In the genomic region with DNA sequence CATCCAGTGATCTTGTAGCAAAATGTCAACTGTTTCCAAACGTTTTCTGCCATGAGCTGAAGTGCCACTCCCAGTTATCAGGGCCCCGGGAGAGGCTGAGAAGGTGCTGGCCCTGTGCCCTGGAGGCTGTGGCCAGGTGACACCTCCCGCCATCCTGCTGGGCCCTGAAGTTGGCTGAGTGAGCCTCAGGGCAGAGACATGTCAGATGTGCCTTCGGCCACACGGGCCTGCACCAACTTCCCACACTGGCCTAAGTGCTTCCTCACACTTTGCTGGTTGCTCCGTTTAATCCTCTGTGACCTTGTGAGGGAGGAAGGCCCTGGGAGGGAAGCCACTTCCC, we compare ENCODE assay signal across 10 cellular contexts. TPM values are rescaled to one million over a fixed set of nuclear protein-coding genes. Genes with fewer than 3 reads are reported as not detected.
A peak's percentile ranks its signal among the peaks of the same experiment; 100 is the strongest.
DNase-seq lines count a peak whose midpoint lies in the region; ATAC-seq, FAIRE-seq and TF ChIP-seq lines count a peak whose summit lies in the region.
"Had no signal": no experiment of that assay in that cellular context is flagged by ENCODE, and none has a peak within 500 bp of the region (broad histone marks: within the 10 kb centered on the region; RNA-seq: fewer than 3 reads in every experiment).

No MANE protein-coding gene starts in this region.

- 3% methylated on average over 5 of the region's 6 CpGs for WGBS in A549 (ENCODE audit: missing lambda C conversion rate)
- WGBS in H9 (ENCODE audit: extremely low coverage, insufficient read length, low lambda C conversion rate): no CpG with 5 or more reads among the region's 6 CpGs

- H2BK120ac ChIP-seq in H9 (ENCODE audit: low read depth, low read length, poor library complexity, severe bottlenecking): no peak overlapping the region

- H3K4ac ChIP-seq in H9 (ENCODE audit: low read depth, low read length): no peak overlapping the region

- DNase-seq in A549 (ENCODE audit: low read depth in 1 of 2, low spot score in 1 of 2) (no peak), H9 (peak; percentile 31), left lobe of liver (ENCODE audit: low spot score) (no peak), kidney glomerular epithelial cell (lab: John Stamatoyannopoulos, UW) (no peak), NCI-H748 treated with DMSO at 0.1 percent for 48 hours (lab: John Stamatoyannopoulos, UW) (no peak)
- DNase-seq in activated CD8-positive, alpha-beta T cell treated with anti-CD3 and anti-CD28 coated beads, Interleukin-2, amount 10 ng/mL, durations not matched to agents 7 days and 5 days: no peak
- no peak for DNase-seq in stimulated activated CD4-positive, alpha-beta T cell treated with anti-CD3 and anti-CD28 coated beads, Interleukin-4, amount 100 ng/mL, for 24 hours
- DNase-seq: foreskin fibroblast, retina had no signal

- POLR2A ChIA-PET in A549 (lab: Yijun Ruan, JAX): interaction anchor here (0.6 to 1.2 kb wide), 6 partner anchors 17 to 306 kb away, joined by 3 to 7 read pairs (median 3); a partner anchor contains a TSS
- POLR2A ChIA-PET in activated CD8-positive, alpha-beta T cell treated with anti-CD3 and anti-CD28 coated beads, Interleukin-2, amount 10 ng/mL, durations not matched to agents 7 days and 5 days (lab: Charles Lee): no interaction called here

- no peak for TF ChIP-seq CTCF in A549 (IDR thresholded peaks at IDR 0.05)
- no peak for TF ChIP-seq CTCF in H9 (conservative IDR thresholded peaks at IDR 0.05)

- H2AFZ ChIP-seq in H9 (ENCODE audit: low read length): no peak overlapping the region

- H3K79me1 ChIP-seq in H9 (ENCODE audit: insufficient read depth, low read depth, low read length, poor library complexity, severe bottlenecking): no peaks in the 10 kb centered on the region

- H3K4me3 ChIP-seq in A549: peak overlapping the region; percentile 66

- TF ChIP-seq POLR2A in A549 (IDR thresholded peaks at IDR 0.05; ENCODE audit: low read length): no peak

- peaks cover 2% of the 10 kb centered on the region; the same call in 1 of the 2 replicates for H3K27me3 Mint-ChIP-seq in H9 (ENCODE audit: low read depth)
- H3K27me3 Mint-ChIP-seq in activated CD8-positive, alpha-beta T cell treated with anti-CD3 and anti-CD28 coated beads, Interleukin-2, amount 10 ng/mL, durations not matched to agents 7 days and 5 days (ENCODE audit: low read depth): no peaks in the 10 kb centered on the region

- peaks cover 7 to 23% (median 9%) of the 10 kb centered on the region in 3 experiments; a peak in 5 of 7 replicates for H3K36me3 Mint-ChIP-seq in H9 (ENCODE audit: insufficient read depth in 1 of 3, low read depth in 3 of 3)
- peaks cover 4% of the 10 kb centered on the region for H3K36me3 Mint-ChIP-seq in activated CD8-positive, alpha-beta T cell treated with anti-CD3 and anti-CD28 coated beads, Interleukin-2, amount 10 ng/mL, durations not matched to agents 7 days and 5 days (ENCODE audit: low read depth)

- no peak overlapping the region for H4K91ac ChIP-seq in H9 (ENCODE audit: insufficient read length, low read depth, low read length)

- H2BK5ac ChIP-seq in H9 (ENCODE audit: insufficient read length, low read length): no peak overlapping the region

- no peak overlapping the region for H3K9ac ChIP-seq in H9 (ENCODE audit: extremely low read depth, insufficient read length, low read length)

- TF ChIP-seq EP300 in A549 (IDR thresholded peaks at IDR 0.05): no peak

- no peak overlapping the region for H2AK5ac ChIP-seq in H9 (ENCODE audit: insufficient read length, low read length)

- H3K23ac ChIP-seq in H9 (ENCODE audit: insufficient read length, low read depth, low read length): no peak overlapping the region

- H3K14ac ChIP-seq in H9 (ENCODE audit: insufficient read depth, low read length): no peak overlapping the region

- H3T11ph ChIP-seq in H9 (ENCODE audit: low read length): no peak overlapping the region

- TF ChIP-seq RAD21 in A549 (conservative IDR thresholded peaks at IDR 0.05 in 1 of 2, IDR thresholded peaks at IDR 0.05 in 1 of 2): no peak

- CTCF ChIA-PET in A549 (lab: Yijun Ruan, JAX): interaction anchor here (0.6 to 1.0 kb wide), 3 partner anchors 8 to 56 kb away, joined by 3 to 4 read pairs (median 3); no protein-coding TSS in a partner anchor
- CTCF ChIA-PET in activated CD8-positive, alpha-beta T cell treated with anti-CD3 and anti-CD28 coated beads, Interleukin-2, amount 10 ng/mL, durations not matched to agents 7 days and 5 days (lab: Charles Lee): no interaction called here

- no peak overlapping the region for H2BK20ac ChIP-seq in H9 (ENCODE audit: low read depth, low read length, poor library complexity, severe bottlenecking)

- peaks cover 2 to 14% of the 10 kb centered on the region in 2 experiments; a peak in 3 of 4 replicates for H3K4me1 Mint-ChIP-seq in H9
- H3K4me1 Mint-ChIP-seq in activated CD8-positive, alpha-beta T cell treated with anti-CD3 and anti-CD28 coated beads, Interleukin-2, amount 10 ng/mL, durations not matched to agents 7 days and 5 days (ENCODE audit: low read depth): no peaks in the 10 kb centered on the region

- no peak overlapping the region for H3K18ac ChIP-seq in H9 (ENCODE audit: insufficient read length, low read depth, low read length)

- no peaks in the 10 kb centered on the region for H3K23me2 ChIP-seq in H9 (ENCODE audit: insufficient read length, low read depth, low read length, poor library complexity, severe bottlenecking)

- H3K27ac Mint-ChIP-seq in H9: peak overlapping the region in 2 of 3 experiments; percentile 62 to 84; a peak in 4 of 7 replicates
- no peak overlapping the region for H3K27ac Mint-ChIP-seq in activated CD8-positive, alpha-beta T cell treated with anti-CD3 and anti-CD28 coated beads, Interleukin-2, amount 10 ng/mL, durations not matched to agents 7 days and 5 days

- H3K27me3 ChIP-seq in H9 (ENCODE audit: insufficient read depth, low read length): no peaks in the 10 kb centered on the region

- H3K4me1 ChIP-seq in A549 (peaks cover 10% of the 10 kb centered on the region; the same call in 2 of the 3 replicates), H9 (ENCODE audit: insufficient read depth, low read length) (no peaks in the 10 kb centered on the region)

- H4K8ac ChIP-seq in H9 (replicated peaks; ENCODE audit: insufficient read length, low read depth, low read length): no peak overlapping the region

- H3K4me3 Mint-ChIP-seq in H9: no peak overlapping the region
- peak overlapping the region; percentile 28 for H3K4me3 Mint-ChIP-seq in activated CD8-positive, alpha-beta T cell treated with anti-CD3 and anti-CD28 coated beads, Interleukin-2, amount 10 ng/mL, durations not matched to agents 7 days and 5 days

- H3K9me3 Mint-ChIP-seq in H9: peaks cover 0 to 4% of the 10 kb centered on the region in 2 experiments; a peak in 1 of 5 replicates
- H3K9me3 Mint-ChIP-seq in activated CD8-positive, alpha-beta T cell treated with anti-CD3 and anti-CD28 coated beads, Interleukin-2, amount 10 ng/mL, durations not matched to agents 7 days and 5 days (ENCODE audit: insufficient read depth): no peaks in the 10 kb centered on the region

- no peak for FAIRE-seq in A549 (lab: Jason Lieb, UNC)

- no peak overlapping the region for H4K5ac ChIP-seq in H9 (ENCODE audit: insufficient read length, low read depth, low read length)

- H3K4me2 ChIP-seq in A549 (peak overlapping the region; percentile 89), H9 (ENCODE audit: insufficient read depth, insufficient read length, low read length) (no peak overlapping the region)

- ATAC-seq in A549: peak; percentile 48 to 59
- no peak for ATAC-seq in activated CD8-positive, alpha-beta T cell treated with anti-CD3 and anti-CD28 coated beads, Interleukin-2, amount 10 ng/mL, durations not matched to agents 7 days and 5 days
- ATAC-seq in left lobe of liver: peak; percentile 67
- no peak for ATAC-seq in GM21717 (IDR thresholded peaks at IDR 0.05; ENCODE audit: unreplicated experiment)

- H2BK15ac ChIP-seq in H9 (ENCODE audit: low read depth, low read length): no peak overlapping the region

- H3K56ac ChIP-seq in H9 (ENCODE audit: insufficient read length, low read depth, low read length): no peak overlapping the region

- H3K27ac ChIP-seq in A549 (peak overlapping the region; percentile 89 to 94), H9 (ENCODE audit: insufficient read length, low read depth, low read length) (no peak overlapping the region)

- H3K9me3 ChIP-seq in A549 (no peaks in the 10 kb centered on the region), H9 (ENCODE audit: control insufficient read depth, low read depth, low read length) (no peaks in the 10 kb centered on the region)

- H3K79me2 ChIP-seq in H9 (ENCODE audit: insufficient read depth, low read length): no peaks in the 10 kb centered on the region

- H4K20me1 ChIP-seq in H9 (ENCODE audit: control insufficient read depth, insufficient read depth, insufficient read length): no peaks in the 10 kb centered on the region

- no peak overlapping the region for H2BK12ac ChIP-seq in H9 (ENCODE audit: insufficient read length, low read depth, low read length)

TF ChIP-seq in A549, 52 proteins besides CTCF, POLR2A, EP300 and RAD21 (continues in another document):
- no peak for TF ChIP-seq CHD4 (IDR thresholded peaks at IDR 0.05; ENCODE audit: borderline replicate concordance)
- TF ChIP-seq NFE2L2 (conservative IDR thresholded peaks at IDR 0.05; ENCODE audit: low read length): no peak
- no peak for TF ChIP-seq ZSCAN20 (CRISPR knock-in tag; IDR thresholded peaks at IDR 0.05)
- TF ChIP-seq HOXB13 (CRISPR knock-in tag; IDR thresholded peaks at IDR 0.05; ENCODE audit: low read depth): no peak
- no peak for TF ChIP-seq SMC3 (IDR thresholded peaks at IDR 0.05)
- TF ChIP-seq HOXB5 (CRISPR knock-in tag; IDR thresholded peaks at IDR 0.05): no peak
- no peak for TF ChIP-seq HOXA7 (CRISPR knock-in tag; IDR thresholded peaks at IDR 0.05)

RNA-seq across cellular contexts. Expression of a gene that starts 4.8 kb away (rescaled TPM):
- polyA plus RNA-seq in A549 (2011; rRNA removed): 11.0 and 11.4 TPM in 2 replicates
- polyA plus RNA-seq in A549 (2012; cell fraction: cytosol; rRNA removed): 10.6 and 12.6 TPM in 2 replicates
- polyA plus RNA-seq in A549 (2012; cell fraction: nucleus; rRNA removed): 7.4 and 7.8 TPM in 2 replicates
- polyA plus RNA-seq in A549 (2017; fragmentation: RNase III; extraction: RNeasy Plus Mini Kit Qiagen cat#74134 plus additional on column Dnase treatment): 11.1 to 12.2 TPM (median 11.4 TPM) in 3 replicates
- 6.1 and 10.0 TPM in 2 replicates for polyA minus RNA-seq in A549 (2011; rRNA and poly(A)+ RNA removed)
- 2.7 and 2.8 TPM in 2 replicates for total RNA-seq in H9 (2021)
- under 1 TPM; 0.73 to 0.87 TPM for total RNA-seq in activated CD8-positive, alpha-beta T cell treated with anti-CD3 and anti-CD28 coated beads, Interleukin-2, amount 10 ng/mL, durations not matched to agents 7 days and 5 days
- total RNA-seq in left lobe of liver: 1.2 TPM

RNA-seq across cellular contexts. Expression of a gene that starts 42.0 kb away (rescaled TPM):
- 8.4 and 9.5 TPM in 2 replicates for polyA plus RNA-seq in A549 (2011; rRNA removed)
- polyA plus RNA-seq in A549 (2012; cell fraction: cytosol; rRNA removed): 7.5 and 8.0 TPM in 2 replicates
- 23.5 and 28.6 TPM in 2 replicates for polyA plus RNA-seq in A549 (2012; cell fraction: nucleus; rRNA removed)
- polyA plus RNA-seq in A549 (2017; fragmentation: RNase III; extraction: RNeasy Plus Mini Kit Qiagen cat#74134 plus additional on column Dnase treatment): 7.8 to 8.6 TPM (median 8.3 TPM) in 3 replicates
- polyA minus RNA-seq in A549 (2011; rRNA and poly(A)+ RNA removed): 4.6 and 6.6 TPM in 2 replicates
- 36.8 and 44.0 TPM in 2 replicates for total RNA-seq in H9 (2021)
- 10 to 100 TPM; 20.1 to 20.8 TPM for total RNA-seq in activated CD8-positive, alpha-beta T cell treated with anti-CD3 and anti-CD28 coated beads, Interleukin-2, amount 10 ng/mL, durations not matched to agents 7 days and 5 days
- 10.0 TPM for total RNA-seq in left lobe of liver

Comparison
In these comparisons a context has a peak if more than half of its experiments do, and no peak if none do; other contexts are left out.
1. ATAC-seq: peak in A549 (2 of 2) and left lobe of liver (single experiment); none in activated CD8-positive, alpha-beta T cell treated with anti-CD3 and anti-CD28 coated beads, Interleukin-2, amount 10 ng/mL, durations not matched to agents 7 days and 5 days (single experiment) and GM21717 (single experiment).